In genomic region chr21:20997633-20998455, GRCh38 we compare ENCODE assay signal across 8 cellular contexts. TPM values are rescaled to one million over a fixed set of nuclear protein-coding genes. Genes with fewer than 3 reads are reported as not detected.
DNase-seq lines count a peak whose midpoint lies in the region; ATAC-seq lines count a peak whose summit lies in the region.

TSS of gene NCAM2 (plus strand) at chr21:20998409.

- H3K36me3 ChIP-seq in rectal smooth muscle tissue (ENCODE audit: control insufficient read depth, insufficient read depth, low read length) (no peaks in the 10 kb centered on the region), aorta (ENCODE audit: control insufficient read depth in 1 of 2, insufficient read depth in 2 of 2, low read length in 1 of 2) (no peaks in the 10 kb centered on the region)

- peak; percentile 89 to 91 for ATAC-seq in right cardiac atrium
- ATAC-seq in aorta (ENCODE audit: low FRiP score), result peak; percentile 87
- no peak for ATAC-seq in GM21515 (IDR thresholded peaks at IDR 0.05; ENCODE audit: unreplicated experiment)

- H3K9me3 ChIP-seq in right cardiac atrium (ENCODE audit: control insufficient read depth, low read length) (no peaks in the 10 kb centered on the region), aorta (ENCODE audit: control insufficient read depth, low read length) (no peaks in the 10 kb centered on the region)

- H3K4me3 ChIP-seq in right cardiac atrium (ENCODE audit: low read length) (peak within 1 kb of the TSS; percentile 95), rectal smooth muscle tissue (ENCODE audit: low read length) (peak within 1 kb of the TSS; percentile 86), aorta (ENCODE audit: low read length in 2 of 2) (peak within 1 kb of the TSS; percentile 6 to 54)

- no peaks in the 10 kb centered on the region for H3K4me1 ChIP-seq in right cardiac atrium (ENCODE audit: control insufficient read depth, insufficient read depth, low read length)
- H3K4me1 ChIP-seq in rectal smooth muscle tissue (ENCODE audit: control insufficient read depth, insufficient read depth, low read length), result no peaks in the 10 kb centered on the region
- H3K4me1 ChIP-seq in aorta (ENCODE audit: control insufficient read depth in 1 of 2, insufficient read depth in 2 of 2, low read length in 2 of 2), result no peaks in the 10 kb centered on the region

- no peaks in the 10 kb centered on the region for H3K27me3 ChIP-seq in right cardiac atrium (ENCODE audit: control insufficient read depth, insufficient read depth)
- H3K27me3 ChIP-seq in rectal smooth muscle tissue (ENCODE audit: control insufficient read depth, insufficient read depth, low read length), result no peaks in the 10 kb centered on the region
- H3K27me3 ChIP-seq in aorta (ENCODE audit: control insufficient read depth in 1 of 2, insufficient read depth in 2 of 2, low read length in 1 of 2), result no peaks in the 10 kb centered on the region

- WGBS in right cardiac atrium, result under 1% methylated on average over 86 of the region's 86 CpGs
- WGBS in aorta, 2 donors, result 0 to 1% methylated on average over 53 to 86 of the region's 86 CpGs

- intact Hi-C loops in right cardiac atrium (cut with DNase I), result no loop called here
- intact Hi-C loops in aorta (cut with DNase I), result no loop called here

- no peak within 1 kb of the TSS for H3K9ac ChIP-seq in rectal smooth muscle tissue (ENCODE audit: low read length)

- DNase-seq in GM04504 (ENCODE audit: low read depth) (peak; percentile 24), HUDEP-2 (lab: John Stamatoyannopoulos, UW; ENCODE audit: unreplicated experiment in 76 of 76) (peak in 50 of 76 experiments; percentile 1 to 84 (median 41)), T-helper 1 cell (peak; percentile 31 to 66 (median 34)), right cardiac atrium (peak; percentile 77 to 92 (median 88)), aorta (peak; percentile 66 to 88)

- H3K27ac ChIP-seq in angular gyrus (ENCODE audit: low read depth, low read length) (peak within 1 kb of the TSS; percentile 83), right cardiac atrium (ENCODE audit: low read length) (peak within 1 kb of the TSS; percentile 38), rectal smooth muscle tissue (ENCODE audit: low read depth, low read length) (peak within 1 kb of the TSS; percentile 14), aorta (ENCODE audit: low read depth in 1 of 2, low read length in 2 of 2) (no peak within 1 kb of the TSS)

RNA-seq across cellular contexts. Expression of gene NCAM2, which starts in this region (rescaled TPM):
- total RNA-seq in right cardiac atrium (1 to 10 TPM; 8.2 to 9.7 (median 8.2) TPM), aorta (1 to 10 TPM; 4.4 to 8.7 TPM)
- polyA plus RNA-seq in right cardiac atrium (0.97 TPM), aorta (1 to 10 TPM in 1 of 2 donors, under 1 TPM in 1; 0.13 to 1.1 TPM)

Comparison
In these comparisons a context has a peak if more than half of its experiments do, and no peak if none do; other contexts are left out.
1. DNase-seq: peak in every context shown above with its lines; median percentile 88 in right cardiac atrium; 77 in aorta; 41 in HUDEP-2; 34 in T-helper 1 cell; 24 in GM04504.
2. H3K27ac ChIP-seq: peak in angular gyrus (single experiment), right cardiac atrium (single experiment) and rectal smooth muscle tissue (single experiment); none in aorta (0 of 2).
3. H3K4me3 ChIP-seq: peak in every context shown above with its lines; median percentile 95 in right cardiac atrium; 86 in rectal smooth muscle tissue; 30 in aorta.